ENCODE assay signal across 1 cellular context in genomic region chr2:43276962-43277383, GRCh38.
TF ChIP-seq lines count a peak whose summit lies in the region.

No MANE protein-coding gene starts in this region.

TF ChIP-seq in K562, 482 proteins besides CTCF, POLR2A, EP300 and RAD21:
- TF ChIP-seq BRD9 (IDR thresholded peaks at IDR 0.05; ENCODE audit: low read depth, partially characterized antibody) (no peak), NFIC (IDR thresholded peaks at IDR 0.05) (peak; percentile 71)
